ENCODE assay signal across 13 cellular contexts in the genomic region with DNA sequence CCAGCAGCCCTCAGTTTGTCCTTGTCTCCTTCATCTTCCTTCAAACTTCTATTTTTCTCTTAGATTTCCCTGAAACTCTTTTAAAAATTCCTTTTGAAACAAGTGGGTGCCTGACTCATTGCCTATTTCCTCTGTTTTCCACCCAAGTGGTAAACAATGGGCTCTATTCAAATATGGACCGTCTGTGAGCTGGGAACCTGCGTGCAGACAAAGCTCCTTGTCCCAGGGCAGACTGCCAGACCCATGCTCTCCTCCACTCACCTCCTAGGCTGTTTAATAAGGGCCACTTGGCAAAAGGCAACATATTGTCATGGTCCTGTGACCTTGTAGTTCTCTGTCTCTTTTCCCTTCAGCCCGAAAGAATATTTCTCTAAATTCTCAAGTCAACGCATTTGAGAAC.
DNase-seq lines count a peak whose midpoint lies in the region; ATAC-seq, FAIRE-seq and TF ChIP-seq lines count a peak whose summit lies in the region.
"Had no signal": no experiment of that assay in that cellular context is flagged by ENCODE, and none has a peak within 500 bp of the region (broad histone marks: within the 10 kb centered on the region; RNA-seq: fewer than 3 reads in every experiment).

No MANE protein-coding gene starts in this region.

- peak overlapping the region; percentile 82 for H3K27ac ChIP-seq in astrocyte (ENCODE audit: low read depth, low read length)
- H3K27ac ChIP-seq: PC-9 had no signal

- no peak for ATAC-seq in stimulated activated naive CD8-positive, alpha-beta T cell treated with anti-CD3 and anti-CD28 coated beads, Interleukin-15, amount 100 ng/mL, for 72 hours
- ATAC-seq in stimulated activated naive CD8-positive, alpha-beta T cell treated with anti-CD3 and anti-CD28 coated beads, Interleukin-15, Interleukin-2, amounts not matched to agents 100 U/mL and 50 U/mL, for 24 hours, result no peak
- peak; percentile 74 for ATAC-seq in left ventricle myocardium superior

- H3K4me1 Mint-ChIP-seq in stimulated activated naive CD8-positive, alpha-beta T cell treated with anti-CD3 and anti-CD28 coated beads, Interleukin-15, amount 100 ng/mL, for 72 hours, result peaks cover 26% of the 10 kb centered on the region
- H3K4me1 Mint-ChIP-seq in astrocyte (ENCODE audit: low read depth, unreplicated experiment), result peaks cover 37% of the 10 kb centered on the region
- H3K4me1 Mint-ChIP-seq: endodermal cell had no signal

- H3K4me3 Mint-ChIP-seq in stimulated activated naive CD8-positive, alpha-beta T cell treated with anti-CD3 and anti-CD28 coated beads, Interleukin-15, amount 100 ng/mL, for 72 hours, result no peak overlapping the region
- H3K4me3 Mint-ChIP-seq in astrocyte (ENCODE audit: unreplicated experiment), result no peak overlapping the region
- H3K4me3 Mint-ChIP-seq: endodermal cell had no signal

- peak overlapping the region; percentile 3 to 35 for H3K27ac Mint-ChIP-seq in stimulated activated naive CD8-positive, alpha-beta T cell treated with anti-CD3 and anti-CD28 coated beads, Interleukin-15, amount 100 ng/mL, for 72 hours
- H3K27ac Mint-ChIP-seq in astrocyte (ENCODE audit: unreplicated experiment), result peak overlapping the region; percentile 49
- H3K27ac Mint-ChIP-seq: endodermal cell had no signal

- H3K79me2 ChIP-seq in astrocyte (ENCODE audit: insufficient read depth, low read length), result no peaks in the 10 kb centered on the region

- DNase-seq in stimulated activated naive CD8-positive, alpha-beta T cell treated with anti-CD3 and anti-CD28 coated beads, Interleukin-15, amount 100 ng/mL, for 72 hours, result no peak
- DNase-seq in stimulated activated naive CD8-positive, alpha-beta T cell treated with anti-CD3 and anti-CD28 coated beads, Interleukin-15, Interleukin-2, amounts not matched to agents 100 U/mL and 50 U/mL, for 24 hours, result no peak
- peak; percentile 83 for DNase-seq in astrocyte (ENCODE audit: low read depth)
- peak; percentile 55 for DNase-seq in left ventricle myocardium superior
- no peak for DNase-seq in globus pallidus (ENCODE audit: low spot score)
- DNase-seq in HT-29 (ENCODE audit: low spot score), result no peak
- no peak for DNase-seq in stimulated activated CD4-positive, alpha-beta T cell treated with anti-CD3 and anti-CD28 coated beads, Interleukin-15, amount 100 ng/mL, for 24 hours
- DNase-seq in RCC 7860 (ENCODE audit: low spot score), result no peak
- DNase-seq: activated CD8-positive, alpha-beta memory T cell treated with anti-CD3 and anti-CD28 coated beads, Interleukin-2, amount 50 U/mL, for 48 hours; endodermal cell; NCI-H2107; PC-9 had no signal

- peak overlapping the region; percentile 58 for H3K9ac ChIP-seq in astrocyte (ENCODE audit: low read length)

- H3K4me2 ChIP-seq in astrocyte (ENCODE audit: low read length), result peak overlapping the region; percentile 42
- H3K4me2 ChIP-seq: PC-9 had no signal

- H3K27me3 Mint-ChIP-seq in stimulated activated naive CD8-positive, alpha-beta T cell treated with anti-CD3 and anti-CD28 coated beads, Interleukin-15, amount 100 ng/mL, for 72 hours, result peaks cover 18% of the 10 kb centered on the region
- no peaks in the 10 kb centered on the region for H3K27me3 Mint-ChIP-seq in astrocyte (ENCODE audit: low read depth, unreplicated experiment)

- peak overlapping the region; percentile 0 for H2AFZ ChIP-seq in astrocyte (ENCODE audit: low read depth, low read length)
- H2AFZ ChIP-seq: PC-9 had no signal

- H3K4me1 ChIP-seq in astrocyte (ENCODE audit: insufficient read depth, low read length), result peaks cover 40% of the 10 kb centered on the region

- H3K36me3 ChIP-seq in astrocyte (ENCODE audit: insufficient read depth, low read length), result no peaks in the 10 kb centered on the region

- no peaks in the 10 kb centered on the region for H4K20me1 ChIP-seq in astrocyte (ENCODE audit: insufficient read depth, low read length)

- H3K4me3 ChIP-seq in astrocyte (ENCODE audit: insufficient read depth, low read depth, low read length), result no peak overlapping the region
- H3K4me3 ChIP-seq: PC-9 had no signal

- intact Hi-C loops in left ventricle myocardium superior (cut with micrococcal nuclease), result no loop called here

- FAIRE-seq in astrocyte (lab: Jason Lieb, UNC) (peak; percentile 97), RCC 7860 (lab: Jason Lieb, UNC) (no peak)
- FAIRE-seq: islet of Langerhans had no signal

- H3K9me3 Mint-ChIP-seq in stimulated activated naive CD8-positive, alpha-beta T cell treated with anti-CD3 and anti-CD28 coated beads, Interleukin-15, amount 100 ng/mL, for 72 hours, result no peaks in the 10 kb centered on the region
- H3K9me3 Mint-ChIP-seq in astrocyte (ENCODE audit: unreplicated experiment), result no peaks in the 10 kb centered on the region
- H3K9me3 Mint-ChIP-seq: endodermal cell had no signal

- H3K36me3 Mint-ChIP-seq in astrocyte (ENCODE audit: low read depth, unreplicated experiment), result no peaks in the 10 kb centered on the region

- no peaks in the 10 kb centered on the region for H3K9me3 ChIP-seq in astrocyte (ENCODE audit: insufficient read depth, low read depth, low read length)

- H3K27me3 ChIP-seq in astrocyte (ENCODE audit: insufficient read depth, low read length), result no peaks in the 10 kb centered on the region

- TF ChIP-seq CTCF in astrocyte (IDR thresholded peaks at IDR 0.05; ENCODE audit: insufficient read depth, low read depth, low read length), result no peak

Comparison
In these comparisons a context has a peak if more than half of its experiments do, and no peak if none do; other contexts are left out.
1. DNase-seq: peak in astrocyte (single experiment) and left ventricle myocardium superior (single experiment); none in stimulated activated naive CD8-positive, alpha-beta T cell treated with anti-CD3 and anti-CD28 coated beads, Interleukin-15, amount 100 ng/mL, for 72 hours (0 of 2), stimulated activated naive CD8-positive, alpha-beta T cell treated with anti-CD3 and anti-CD28 coated beads, Interleukin-15, Interleukin-2, amounts not matched to agents 100 U/mL and 50 U/mL, for 24 hours (single experiment), globus pallidus (single experiment), HT-29 (single experiment), stimulated activated CD4-positive, alpha-beta T cell treated with anti-CD3 and anti-CD28 coated beads, Interleukin-15, amount 100 ng/mL, for 24 hours (single experiment) and RCC 7860 (single experiment).